Comparison of ENCODE assay signal across 27 cellular contexts in the genomic region with DNA sequence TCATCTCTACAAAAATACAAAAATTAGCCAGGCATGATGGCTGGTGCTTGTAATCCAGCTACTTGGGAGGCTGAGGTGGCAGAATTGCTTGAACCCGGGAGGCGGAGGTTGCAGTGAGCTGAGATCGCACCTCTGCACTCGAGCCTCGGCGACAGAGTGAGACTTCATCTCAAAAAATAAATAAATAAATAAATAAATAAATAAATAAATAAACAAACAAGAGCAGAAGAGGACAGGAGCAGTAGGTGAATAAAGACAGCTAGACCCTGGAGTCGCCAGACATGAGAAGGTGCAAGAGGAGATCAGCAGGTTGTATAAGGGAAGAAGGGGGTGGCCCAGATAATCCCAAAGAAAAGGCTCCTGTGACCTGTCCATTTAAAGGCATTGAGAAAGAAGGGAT. TPM values are rescaled to one million over a fixed set of nuclear protein-coding genes. Genes with fewer than 3 reads are reported as not detected.
"Had no signal": no experiment of that assay in that cellular context is flagged by ENCODE, and none has a peak within 500 bp of the region (broad histone marks: within the 10 kb centered on the region; RNA-seq: fewer than 3 reads in every experiment).

No MANE protein-coding gene starts in this region.

- H3K36me3 ChIP-seq: colonic mucosa, esophagus muscularis mucosa, esophagus squamous epithelium, gastrocnemius medialis, gastroesophageal sphincter, heart left ventricle, heart right ventricle had no signal

- H3K4me1 ChIP-seq: colonic mucosa, esophagus muscularis mucosa, foreskin keratinocyte, gastrocnemius medialis, gastroesophageal sphincter, heart left ventricle, heart right ventricle had no signal

- H3K27me3 ChIP-seq: colonic mucosa, foreskin keratinocyte, gastrocnemius medialis had no signal

- FAIRE-seq: colon, endometrium, endothelial cell of umbilical vein, frontal cortex had no signal

- H3K27ac ChIP-seq: colonic mucosa, coronary artery, dorsolateral prefrontal cortex, epithelial cell of prostate, esophagus muscularis mucosa, esophagus squamous epithelium, foreskin keratinocyte, gastrocnemius medialis, gastroesophageal sphincter, heart left ventricle, heart right ventricle had no signal

- H3K9me3 Mint-ChIP-seq: dendritic cell treated with granulocyte-macrophage colony-stimulating factor and Interleukin-4, amounts not matched to agents 40 ng/mL and 50 ng/mL, for 4 days had no signal

- H3K4me3 Mint-ChIP-seq: dendritic cell treated with granulocyte-macrophage colony-stimulating factor and Interleukin-4, amounts not matched to agents 40 ng/mL and 50 ng/mL, for 4 days; effector memory CD8-positive, alpha-beta T cell; endodermal cell had no signal

- DNase-seq: colonic mucosa; cortex of kidney; dermis blood vessel endothelial cell; dorsolateral prefrontal cortex; effector CD4-positive, alpha-beta T cell; effector CD8-positive, alpha-beta T cell; effector memory CD4-positive, alpha-beta T cell; effector memory CD8-positive, alpha-beta T cell; endodermal cell; erythroblast; esophagus squamous epithelium; foreskin fibroblast; foreskin keratinocyte; foreskin melanocyte; gastrocnemius medialis; glutamatergic neuron; heart left ventricle; heart right ventricle had no signal

- H3K9me3 ChIP-seq: colonic mucosa, esophagus muscularis mucosa, esophagus squamous epithelium, gastrocnemius medialis, gastroesophageal sphincter, heart left ventricle, heart right ventricle had no signal

- ATAC-seq: effector memory CD8-positive, alpha-beta T cell; foreskin keratinocyte; gastrocnemius medialis; gastroesophageal sphincter; heart left ventricle; heart right ventricle had no signal

- H3K27ac Mint-ChIP-seq: dendritic cell treated with granulocyte-macrophage colony-stimulating factor and Interleukin-4, amounts not matched to agents 40 ng/mL and 50 ng/mL, for 4 days; effector memory CD8-positive, alpha-beta T cell; endodermal cell had no signal

- H3K27me3 Mint-ChIP-seq: effector memory CD8-positive, alpha-beta T cell had no signal

- H3K4me3 ChIP-seq: colonic mucosa, coronary artery, dorsolateral prefrontal cortex, esophagus muscularis mucosa, esophagus squamous epithelium, gastrocnemius medialis, gastroesophageal sphincter, heart left ventricle, heart right ventricle had no signal

RNA-seq across cellular contexts. Expression of gene LAMA1, which starts 12.3 kb away (rescaled TPM):
- total RNA-seq: endothelial cell of umbilical vein had no signal
